10 cellular contexts compared by ENCODE assay signal in the genomic region with DNA sequence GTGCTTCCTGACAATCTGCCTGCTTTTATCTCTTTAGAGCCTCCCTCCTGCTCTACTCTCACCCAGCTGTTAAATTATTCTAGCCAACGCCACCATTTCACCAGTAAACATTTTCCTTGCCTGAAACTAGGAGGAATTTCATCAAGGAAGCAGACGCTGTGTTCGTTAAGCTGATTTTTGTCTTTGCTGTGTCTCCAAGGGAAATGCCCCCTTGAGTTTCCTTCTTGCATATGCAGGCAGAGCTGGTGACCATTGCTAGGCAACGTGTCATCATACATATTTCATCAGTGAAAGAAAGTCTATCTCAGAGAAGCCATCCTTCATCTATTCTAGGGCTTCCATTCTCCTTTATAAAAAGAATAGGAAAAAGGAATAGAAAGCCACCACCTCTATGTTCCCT.
A peak's percentile ranks its signal among the peaks of the same experiment; 100 is the strongest.
DNase-seq lines count a peak whose midpoint lies in the region; TF ChIP-seq lines count a peak whose summit lies in the region.
"Had no signal": no experiment of that assay in that cellular context is flagged by ENCODE, and none has a peak within 500 bp of the region (broad histone marks: within the 10 kb centered on the region; RNA-seq: fewer than 3 reads in every experiment).

No MANE protein-coding gene starts in this region.

- CTCF ChIA-PET in Caco-2 (lab: Charles Lee): interaction anchor here (0.7 kb wide), 1 partner anchor 84 kb away, joined by 3 read pairs; no protein-coding TSS in a partner anchor
- CTCF ChIA-PET in HEK293T (lab: Yijun Ruan, JAX): interaction anchor here (1.1 kb wide), 1 partner anchor 76 kb away, joined by 4 read pairs; no protein-coding TSS in a partner anchor

- H3K4me3 ChIP-seq in Caco-2 (ENCODE audit: low read depth, low read length): no peak overlapping the region
- H3K4me3 ChIP-seq: mucosa of descending colon had no signal

- DNase-seq in Caco-2: peak in 1 of 2 experiments; percentile 33
- peak; percentile 54 for DNase-seq in HEK293T (ENCODE audit: extremely low spot score)
- peak; percentile 24 for DNase-seq in RPMI8226
- DNase-seq in iPS-NIHi7 (ENCODE audit: extremely low spot score): peak; percentile 64
- DNase-seq in activated CD4-positive, alpha-beta T cell treated with anti-CD3 and anti-CD28 coated beads, Interleukin-2, amount 50 U/mL, for 4 hours: no peak
- no peak for DNase-seq in H4 (ENCODE audit: low spot score)
- DNase-seq in activated naive CD8-positive, alpha-beta T cell treated with anti-CD3 and anti-CD28 coated beads for 36 hours: no peak
- no peak for DNase-seq in T-helper 9 cell
- DNase-seq: activated naive CD4-positive, alpha-beta T cell treated with anti-CD3 and anti-CD28 coated beads, Interleukin-2, amount 50 U/mL, for 16 hours; mucosa of descending colon had no signal

- BruUV-seq in Caco-2 (replicated peaks; lab: Mats Ljungman, UMichigan): no TSS peak

- TF ChIP-seq CTCF in Caco-2 (IDR thresholded peaks at IDR 0.05; ENCODE audit: insufficient read depth in 1 of 2, low read depth in 1 of 2, low read length in 1 of 2, severe bottlenecking in 1 of 2, unreplicated experiment in 1 of 2): peak in 1 of 2 experiments; percentile 29

- peaks cover 17% of the 10 kb centered on the region for H3K27me3 Mint-ChIP-seq in Caco-2 (ENCODE audit: insufficient read depth, unreplicated experiment)
- peaks cover 21% of the 10 kb centered on the region for H3K27me3 Mint-ChIP-seq in activated naive CD8-positive, alpha-beta T cell treated with anti-CD3 and anti-CD28 coated beads for 36 hours

- no peaks in the 10 kb centered on the region for H3K36me3 Mint-ChIP-seq in Caco-2 (ENCODE audit: insufficient read depth, unreplicated experiment)
- no peaks in the 10 kb centered on the region for H3K36me3 Mint-ChIP-seq in activated naive CD8-positive, alpha-beta T cell treated with anti-CD3 and anti-CD28 coated beads for 36 hours

- H3K9me3 Mint-ChIP-seq in Caco-2 (ENCODE audit: unreplicated experiment): peaks cover 3% of the 10 kb centered on the region
- H3K9me3 Mint-ChIP-seq in activated naive CD8-positive, alpha-beta T cell treated with anti-CD3 and anti-CD28 coated beads for 36 hours: no peaks in the 10 kb centered on the region

- no peaks in the 10 kb centered on the region for H3K36me3 ChIP-seq in Caco-2 (ENCODE audit: control insufficient read depth, insufficient read depth, low read length)

- POLR2A ChIA-PET in Caco-2 (lab: Charles Lee) (no interaction called here), HEK293T (lab: Yijun Ruan, JAX) (no interaction called here)

- intact Hi-C loops in Caco-2 (cut with micrococcal nuclease; ENCODE audit: unreplicated experiment): loop anchor here (1.0 kb wide), 1 partner anchor 209 kb away; no protein-coding TSS in a partner anchor

- no peak overlapping the region for H3K4me3 Mint-ChIP-seq in Caco-2 (ENCODE audit: unreplicated experiment)
- H3K4me3 Mint-ChIP-seq in activated naive CD8-positive, alpha-beta T cell treated with anti-CD3 and anti-CD28 coated beads for 36 hours: no peak overlapping the region

- no peaks in the 10 kb centered on the region for H3K4me1 ChIP-seq in Caco-2

- no peaks in the 10 kb centered on the region for H3K27me3 ChIP-seq in Caco-2 (replicated peaks; ENCODE audit: control insufficient read depth, insufficient read depth, low read length)

- H3K4me1 Mint-ChIP-seq in Caco-2 (ENCODE audit: low read depth, unreplicated experiment): no peaks in the 10 kb centered on the region
- no peaks in the 10 kb centered on the region for H3K4me1 Mint-ChIP-seq in activated naive CD8-positive, alpha-beta T cell treated with anti-CD3 and anti-CD28 coated beads for 36 hours

- H3K27ac Mint-ChIP-seq in Caco-2 (ENCODE audit: unreplicated experiment): peak overlapping the region; percentile 19
- H3K27ac Mint-ChIP-seq in activated naive CD8-positive, alpha-beta T cell treated with anti-CD3 and anti-CD28 coated beads for 36 hours: no peak overlapping the region

- H3K9me3 ChIP-seq in Caco-2: no peaks in the 10 kb centered on the region
- H3K9me3 ChIP-seq: mucosa of descending colon had no signal

TF ChIP-seq in HEK293T, 16 proteins besides CTCF, POLR2A, EP300 and RAD21:
- no peak for TF ChIP-seq ZNF384 (IDR thresholded peaks at IDR 0.05)
- no peak for TF ChIP-seq SP1 (IDR thresholded peaks at IDR 0.05)
- TF ChIP-seq NFRKB (IDR thresholded peaks at IDR 0.05): no peak
- TF ChIP-seq BHLHE40 (IDR thresholded peaks at IDR 0.05; ENCODE audit: borderline replicate concordance): no peak
- no peak for TF ChIP-seq FOXA1 (IDR thresholded peaks at IDR 0.05)
- TF ChIP-seq ELF4 (IDR thresholded peaks at IDR 0.05): no peak
- TF ChIP-seq HDGF (IDR thresholded peaks at IDR 0.05; ENCODE audit: borderline replicate concordance): no peak
- no peak for TF ChIP-seq TARDBP (IDR thresholded peaks at IDR 0.05)
- TF ChIP-seq L3MBTL2 (conservative IDR thresholded peaks at IDR 0.05): no peak
- TF ChIP-seq FOXM1 (IDR thresholded peaks at IDR 0.05; ENCODE audit: borderline replicate concordance): no peak
- TF ChIP-seq, protein P1, sequence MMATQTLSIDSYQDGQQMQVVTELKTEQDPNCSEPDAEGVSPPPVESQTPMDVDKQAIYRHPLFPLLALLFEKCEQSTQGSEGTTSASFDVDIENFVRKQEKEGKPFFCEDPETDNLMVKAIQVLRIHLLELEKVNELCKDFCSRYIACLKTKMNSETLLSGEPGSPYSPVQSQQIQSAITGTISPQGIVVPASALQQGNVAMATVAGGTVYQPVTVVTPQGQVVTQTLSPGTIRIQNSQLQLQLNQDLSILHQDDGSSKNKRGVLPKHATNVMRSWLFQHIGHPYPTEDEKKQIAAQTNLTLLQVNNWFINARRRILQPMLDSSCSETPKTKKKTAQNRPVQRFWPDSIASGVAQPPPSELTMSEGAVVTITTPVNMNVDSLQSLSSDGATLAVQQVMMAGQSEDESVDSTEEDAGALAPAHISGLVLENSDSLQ (IDR thresholded peaks at IDR 0.05): no peak

Comparison
In these comparisons a context has a peak if more than half of its experiments do, and no peak if none do; other contexts are left out.
1. DNase-seq: peak in HEK293T (single experiment), RPMI8226 (single experiment) and iPS-NIHi7 (single experiment); none in activated CD4-positive, alpha-beta T cell treated with anti-CD3 and anti-CD28 coated beads, Interleukin-2, amount 50 U/mL, for 4 hours (0 of 2), H4 (single experiment), activated naive CD8-positive, alpha-beta T cell treated with anti-CD3 and anti-CD28 coated beads for 36 hours (single experiment) and T-helper 9 cell (single experiment).